Comparison of ENCODE assay signal across 14 cellular contexts in the genomic region with DNA sequence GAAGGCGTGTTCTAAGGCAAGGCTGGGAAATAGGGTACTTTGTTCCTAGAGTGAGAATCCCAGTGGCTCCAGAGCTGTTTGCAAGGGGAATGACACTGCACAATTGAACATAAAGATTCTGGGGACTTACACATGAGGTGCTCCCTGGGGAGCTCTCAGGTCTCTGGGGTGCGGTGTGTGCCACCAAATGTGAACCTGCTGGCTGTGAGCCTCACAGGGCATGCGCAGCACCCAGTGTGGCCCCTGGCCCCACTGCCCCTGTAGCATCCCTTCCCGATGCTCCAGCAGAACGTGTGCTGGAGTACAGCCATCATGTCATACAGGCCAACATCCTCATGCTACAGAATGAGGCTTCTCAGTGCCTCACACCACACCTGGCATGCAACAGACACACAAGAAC.
"Had no signal": no experiment of that assay in that cellular context is flagged by ENCODE, and none has a peak within 500 bp of the region (broad histone marks: within the 10 kb centered on the region; RNA-seq: fewer than 3 reads in every experiment).

No MANE protein-coding gene starts in this region.

- H3K9me3 ChIP-seq: left ventricle myocardium inferior, thyroid gland had no signal

- H3K4me1 Mint-ChIP-seq: mesothelial cell of epicardium had no signal

- H3K4me3 Mint-ChIP-seq: activated CD4-positive, alpha-beta T cell treated with anti-CD3 and anti-CD28 coated beads, Interleukin-2, amount 10 ng/mL, durations not matched to agents 24 days and 14 days; activated T-helper 17 cell treated with anti-CD3 and anti-CD28 coated beads, Interleukin-2, amount 50 U/mL, for 72 hours; mesothelial cell of epicardium; naive thymus-derived CD8-positive, alpha-beta T cell; T-helper 1 cell treated with Interleukin-12 subunit alpha and Interleukin-12 subunit beta and Interleukin-4 antibody, amounts not matched to agents 30 μg/mL and 1 μg/mL, for 36 hours had no signal

- H3K27ac Mint-ChIP-seq: activated CD4-positive, alpha-beta T cell treated with anti-CD3 and anti-CD28 coated beads, Interleukin-2, amount 10 ng/mL, durations not matched to agents 24 days and 14 days; activated T-helper 17 cell treated with anti-CD3 and anti-CD28 coated beads, Interleukin-2, amount 50 U/mL, for 72 hours; mesothelial cell of epicardium had no signal

- H3K27ac ChIP-seq: brain microvascular endothelial cell, foreskin keratinocyte, left ventricle myocardium inferior, parathyroid adenoma, thyroid gland had no signal

- H3K36me3 ChIP-seq: brain microvascular endothelial cell, left ventricle myocardium inferior, thyroid gland had no signal

- DNase-seq: aorta; brain microvascular endothelial cell; caudate nucleus; foreskin keratinocyte; kidney glomerular epithelial cell; left ventricle myocardium inferior; naive thymus-derived CD8-positive, alpha-beta T cell; right cardiac atrium; thyroid gland had no signal

- H3K4me1 ChIP-seq: foreskin keratinocyte, left ventricle myocardium inferior, parathyroid adenoma, thyroid gland had no signal

- H3K27me3 ChIP-seq: brain microvascular endothelial cell, thyroid gland had no signal

- H2AFZ ChIP-seq: parathyroid adenoma had no signal

- H3K79me2 ChIP-seq: parathyroid adenoma had no signal

- H3K9me3 Mint-ChIP-seq: activated T-helper 17 cell treated with anti-CD3 and anti-CD28 coated beads, Interleukin-2, amount 50 U/mL, for 72 hours; mesothelial cell of epicardium; naive thymus-derived CD8-positive, alpha-beta T cell had no signal

- H3K4me3 ChIP-seq: left ventricle myocardium inferior, thyroid gland had no signal

- H3K9ac ChIP-seq: parathyroid adenoma had no signal

- ATAC-seq: foreskin keratinocyte; naive thymus-derived CD8-positive, alpha-beta T cell; right cardiac atrium had no signal
